ENCODE assay signal across 1 cellular context in the genomic region with DNA sequence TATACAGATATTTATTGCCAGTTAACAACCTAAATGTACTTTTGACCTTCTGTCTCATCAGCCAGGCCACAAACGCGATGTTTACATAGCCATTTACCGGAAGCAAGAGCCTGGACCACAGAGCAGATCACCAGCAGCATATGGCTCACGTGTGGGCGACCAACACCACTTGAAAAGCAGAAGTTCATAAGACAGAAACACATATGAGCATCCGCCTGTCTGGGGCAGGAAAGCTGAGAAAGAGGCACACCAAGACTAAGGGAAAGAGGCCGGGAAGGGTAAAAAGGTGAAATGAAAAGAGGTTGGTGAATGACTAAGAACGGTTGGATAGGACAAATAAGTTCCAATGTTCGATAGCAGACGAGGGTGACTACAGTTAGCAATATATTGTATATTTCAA.
A peak's percentile ranks its signal among the peaks of the same experiment; 100 is the strongest.
TF ChIP-seq lines count a peak whose summit lies in the region.

No MANE protein-coding gene starts in this region.

TF ChIP-seq in HepG2, 621 proteins besides CTCF, POLR2A, EP300 and RAD21 (continued from another document and continues in another):
- TF ChIP-seq ELF4 (CRISPR knock-in tag; IDR thresholded peaks at IDR 0.05; ENCODE audit: borderline replicate concordance) (no peak), RCOR2 (CRISPR knock-in tag; IDR thresholded peaks at IDR 0.05) (peak; percentile 50; the same call in 1 of the 2 replicates), ATF1 (CRISPR knock-in tag; IDR thresholded peaks at IDR 0.05) (no peak), ZNF20 (CRISPR knock-in tag; IDR thresholded peaks at IDR 0.05) (no peak), ZEB1 (IDR thresholded peaks at IDR 0.05; ENCODE audit: insufficient replicate concordance, low read depth) (no peak), ZNF484 (CRISPR knock-in tag; IDR thresholded peaks at IDR 0.05; ENCODE audit: borderline replicate concordance, low read depth) (no peak), SMARCE1 (IDR thresholded peaks at IDR 0.05; ENCODE audit: borderline replicate concordance) (no peak), ZNF674 (CRISPR knock-in tag; IDR thresholded peaks at IDR 0.05; ENCODE audit: low read depth) (no peak), SNAI1 (CRISPR knock-in tag; IDR thresholded peaks at IDR 0.05; ENCODE audit: borderline replicate concordance) (no peak), TOPORS (CRISPR knock-in tag; IDR thresholded peaks at IDR 0.05) (no peak), ZNF766 (CRISPR knock-in tag; IDR thresholded peaks at IDR 0.05; ENCODE audit: borderline replicate concordance) (no peak), MEIS1 (CRISPR knock-in tag; IDR thresholded peaks at IDR 0.05; ENCODE audit: borderline replicate concordance) (0 out of 2 replicates have a peak, but pooled peaks have one; percentile 6), ZNF790 (CRISPR knock-in tag; IDR thresholded peaks at IDR 0.05; ENCODE audit: borderline replicate concordance) (no peak), ZNF354B (CRISPR knock-in tag; IDR thresholded peaks at IDR 0.05) (no peak), HOXA7 (CRISPR knock-in tag; IDR thresholded peaks at IDR 0.05) (no peak), REPIN1 (CRISPR knock-in tag; IDR thresholded peaks at IDR 0.05; ENCODE audit: borderline replicate concordance, low read depth) (no peak; the same call in 1 of the 2 replicates), DNMT1 (CRISPR knock-in tag; IDR thresholded peaks at IDR 0.05) (no peak), PPARG (CRISPR knock-in tag; conservative IDR thresholded peaks at IDR 0.05) (peak; percentile 39; the same call in 1 of the 2 replicates), HES4 (CRISPR knock-in tag; IDR thresholded peaks at IDR 0.05; ENCODE audit: borderline replicate concordance) (no peak)
- TF ChIP-seq, protein P1, sequence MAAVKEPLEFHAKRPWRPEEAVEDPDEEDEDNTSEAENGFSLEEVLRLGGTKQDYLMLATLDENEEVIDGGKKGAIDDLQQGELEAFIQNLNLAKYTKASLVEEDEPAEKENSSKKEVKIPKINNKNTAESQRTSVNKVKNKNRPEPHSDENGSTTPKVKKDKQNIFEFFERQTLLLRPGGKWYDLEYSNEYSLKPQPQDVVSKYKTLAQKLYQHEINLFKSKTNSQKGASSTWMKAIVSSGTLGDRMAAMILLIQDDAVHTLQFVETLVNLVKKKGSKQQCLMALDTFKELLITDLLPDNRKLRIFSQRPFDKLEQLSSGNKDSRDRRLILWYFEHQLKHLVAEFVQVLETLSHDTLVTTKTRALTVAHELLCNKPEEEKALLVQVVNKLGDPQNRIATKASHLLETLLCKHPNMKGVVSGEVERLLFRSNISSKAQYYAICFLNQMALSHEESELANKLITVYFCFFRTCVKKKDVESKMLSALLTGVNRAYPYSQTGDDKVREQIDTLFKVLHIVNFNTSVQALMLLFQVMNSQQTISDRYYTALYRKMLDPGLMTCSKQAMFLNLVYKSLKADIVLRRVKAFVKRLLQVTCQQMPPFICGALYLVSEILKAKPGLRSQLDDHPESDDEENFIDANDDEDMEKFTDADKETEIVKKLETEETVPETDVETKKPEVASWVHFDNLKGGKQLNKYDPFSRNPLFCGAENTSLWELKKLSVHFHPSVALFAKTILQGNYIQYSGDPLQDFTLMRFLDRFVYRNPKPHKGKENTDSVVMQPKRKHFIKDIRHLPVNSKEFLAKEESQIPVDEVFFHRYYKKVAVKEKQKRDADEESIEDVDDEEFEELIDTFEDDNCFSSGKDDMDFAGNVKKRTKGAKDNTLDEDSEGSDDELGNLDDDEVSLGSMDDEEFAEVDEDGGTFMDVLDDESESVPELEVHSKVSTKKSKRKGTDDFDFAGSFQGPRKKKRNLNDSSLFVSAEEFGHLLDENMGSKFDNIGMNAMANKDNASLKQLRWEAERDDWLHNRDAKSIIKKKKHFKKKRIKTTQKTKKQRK (IDR thresholded peaks at IDR 0.05; ENCODE audit: low read length) = no peak
- TF ChIP-seq, protein P2, sequence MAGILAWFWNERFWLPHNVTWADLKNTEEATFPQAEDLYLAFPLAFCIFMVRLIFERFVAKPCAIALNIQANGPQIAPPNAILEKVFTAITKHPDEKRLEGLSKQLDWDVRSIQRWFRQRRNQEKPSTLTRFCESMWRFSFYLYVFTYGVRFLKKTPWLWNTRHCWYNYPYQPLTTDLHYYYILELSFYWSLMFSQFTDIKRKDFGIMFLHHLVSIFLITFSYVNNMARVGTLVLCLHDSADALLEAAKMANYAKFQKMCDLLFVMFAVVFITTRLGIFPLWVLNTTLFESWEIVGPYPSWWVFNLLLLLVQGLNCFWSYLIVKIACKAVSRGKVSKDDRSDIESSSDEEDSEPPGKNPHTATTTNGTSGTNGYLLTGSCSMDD (CRISPR knock-in tag; IDR thresholded peaks at IDR 0.05) = no peak
- TF ChIP-seq, protein P3, sequence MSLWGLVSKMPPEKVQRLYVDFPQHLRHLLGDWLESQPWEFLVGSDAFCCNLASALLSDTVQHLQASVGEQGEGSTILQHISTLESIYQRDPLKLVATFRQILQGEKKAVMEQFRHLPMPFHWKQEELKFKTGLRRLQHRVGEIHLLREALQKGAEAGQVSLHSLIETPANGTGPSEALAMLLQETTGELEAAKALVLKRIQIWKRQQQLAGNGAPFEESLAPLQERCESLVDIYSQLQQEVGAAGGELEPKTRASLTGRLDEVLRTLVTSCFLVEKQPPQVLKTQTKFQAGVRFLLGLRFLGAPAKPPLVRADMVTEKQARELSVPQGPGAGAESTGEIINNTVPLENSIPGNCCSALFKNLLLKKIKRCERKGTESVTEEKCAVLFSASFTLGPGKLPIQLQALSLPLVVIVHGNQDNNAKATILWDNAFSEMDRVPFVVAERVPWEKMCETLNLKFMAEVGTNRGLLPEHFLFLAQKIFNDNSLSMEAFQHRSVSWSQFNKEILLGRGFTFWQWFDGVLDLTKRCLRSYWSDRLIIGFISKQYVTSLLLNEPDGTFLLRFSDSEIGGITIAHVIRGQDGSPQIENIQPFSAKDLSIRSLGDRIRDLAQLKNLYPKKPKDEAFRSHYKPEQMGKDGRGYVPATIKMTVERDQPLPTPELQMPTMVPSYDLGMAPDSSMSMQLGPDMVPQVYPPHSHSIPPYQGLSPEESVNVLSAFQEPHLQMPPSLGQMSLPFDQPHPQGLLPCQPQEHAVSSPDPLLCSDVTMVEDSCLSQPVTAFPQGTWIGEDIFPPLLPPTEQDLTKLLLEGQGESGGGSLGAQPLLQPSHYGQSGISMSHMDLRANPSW (CRISPR knock-in tag; IDR thresholded peaks at IDR 0.05; ENCODE audit: borderline replicate concordance) = no peak
- TF ChIP-seq, protein P4, sequence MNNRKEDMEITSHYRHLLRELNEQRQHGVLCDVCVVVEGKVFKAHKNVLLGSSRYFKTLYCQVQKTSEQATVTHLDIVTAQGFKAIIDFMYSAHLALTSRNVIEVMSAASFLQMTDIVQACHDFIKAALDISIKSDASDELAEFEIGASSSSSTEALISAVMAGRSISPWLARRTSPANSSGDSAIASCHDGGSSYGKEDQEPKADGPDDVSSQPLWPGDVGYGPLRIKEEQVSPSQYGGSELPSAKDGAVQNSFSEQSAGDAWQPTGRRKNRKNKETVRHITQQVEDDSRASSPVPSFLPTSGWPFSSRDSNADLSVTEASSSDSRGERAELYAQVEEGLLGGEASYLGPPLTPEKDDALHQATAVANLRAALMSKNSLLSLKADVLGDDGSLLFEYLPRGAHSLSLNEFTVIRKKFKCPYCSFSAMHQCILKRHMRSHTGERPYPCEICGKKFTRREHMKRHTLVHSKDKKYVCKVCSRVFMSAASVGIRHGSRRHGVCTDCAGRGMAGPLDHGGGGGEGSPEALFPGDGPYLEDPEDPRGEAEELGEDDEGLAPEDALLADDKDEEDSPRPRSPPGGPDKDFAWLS (CRISPR knock-in tag; IDR thresholded peaks at IDR 0.05; ENCODE audit: borderline replicate concordance) = no peak
- TF ChIP-seq, protein P5, sequence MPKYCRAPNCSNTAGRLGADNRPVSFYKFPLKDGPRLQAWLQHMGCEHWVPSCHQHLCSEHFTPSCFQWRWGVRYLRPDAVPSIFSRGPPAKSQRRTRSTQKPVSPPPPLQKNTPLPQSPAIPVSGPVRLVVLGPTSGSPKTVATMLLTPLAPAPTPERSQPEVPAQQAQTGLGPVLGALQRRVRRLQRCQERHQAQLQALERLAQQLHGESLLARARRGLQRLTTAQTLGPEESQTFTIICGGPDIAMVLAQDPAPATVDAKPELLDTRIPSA (CRISPR knock-in tag; IDR thresholded peaks at IDR 0.05; ENCODE audit: borderline replicate concordance) = no peak
- TF ChIP-seq, protein P6, sequence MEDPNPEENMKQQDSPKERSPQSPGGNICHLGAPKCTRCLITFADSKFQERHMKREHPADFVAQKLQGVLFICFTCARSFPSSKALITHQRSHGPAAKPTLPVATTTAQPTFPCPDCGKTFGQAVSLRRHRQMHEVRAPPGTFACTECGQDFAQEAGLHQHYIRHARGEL (CRISPR knock-in tag; IDR thresholded peaks at IDR 0.05) = no peak
- TF ChIP-seq, protein P7, sequence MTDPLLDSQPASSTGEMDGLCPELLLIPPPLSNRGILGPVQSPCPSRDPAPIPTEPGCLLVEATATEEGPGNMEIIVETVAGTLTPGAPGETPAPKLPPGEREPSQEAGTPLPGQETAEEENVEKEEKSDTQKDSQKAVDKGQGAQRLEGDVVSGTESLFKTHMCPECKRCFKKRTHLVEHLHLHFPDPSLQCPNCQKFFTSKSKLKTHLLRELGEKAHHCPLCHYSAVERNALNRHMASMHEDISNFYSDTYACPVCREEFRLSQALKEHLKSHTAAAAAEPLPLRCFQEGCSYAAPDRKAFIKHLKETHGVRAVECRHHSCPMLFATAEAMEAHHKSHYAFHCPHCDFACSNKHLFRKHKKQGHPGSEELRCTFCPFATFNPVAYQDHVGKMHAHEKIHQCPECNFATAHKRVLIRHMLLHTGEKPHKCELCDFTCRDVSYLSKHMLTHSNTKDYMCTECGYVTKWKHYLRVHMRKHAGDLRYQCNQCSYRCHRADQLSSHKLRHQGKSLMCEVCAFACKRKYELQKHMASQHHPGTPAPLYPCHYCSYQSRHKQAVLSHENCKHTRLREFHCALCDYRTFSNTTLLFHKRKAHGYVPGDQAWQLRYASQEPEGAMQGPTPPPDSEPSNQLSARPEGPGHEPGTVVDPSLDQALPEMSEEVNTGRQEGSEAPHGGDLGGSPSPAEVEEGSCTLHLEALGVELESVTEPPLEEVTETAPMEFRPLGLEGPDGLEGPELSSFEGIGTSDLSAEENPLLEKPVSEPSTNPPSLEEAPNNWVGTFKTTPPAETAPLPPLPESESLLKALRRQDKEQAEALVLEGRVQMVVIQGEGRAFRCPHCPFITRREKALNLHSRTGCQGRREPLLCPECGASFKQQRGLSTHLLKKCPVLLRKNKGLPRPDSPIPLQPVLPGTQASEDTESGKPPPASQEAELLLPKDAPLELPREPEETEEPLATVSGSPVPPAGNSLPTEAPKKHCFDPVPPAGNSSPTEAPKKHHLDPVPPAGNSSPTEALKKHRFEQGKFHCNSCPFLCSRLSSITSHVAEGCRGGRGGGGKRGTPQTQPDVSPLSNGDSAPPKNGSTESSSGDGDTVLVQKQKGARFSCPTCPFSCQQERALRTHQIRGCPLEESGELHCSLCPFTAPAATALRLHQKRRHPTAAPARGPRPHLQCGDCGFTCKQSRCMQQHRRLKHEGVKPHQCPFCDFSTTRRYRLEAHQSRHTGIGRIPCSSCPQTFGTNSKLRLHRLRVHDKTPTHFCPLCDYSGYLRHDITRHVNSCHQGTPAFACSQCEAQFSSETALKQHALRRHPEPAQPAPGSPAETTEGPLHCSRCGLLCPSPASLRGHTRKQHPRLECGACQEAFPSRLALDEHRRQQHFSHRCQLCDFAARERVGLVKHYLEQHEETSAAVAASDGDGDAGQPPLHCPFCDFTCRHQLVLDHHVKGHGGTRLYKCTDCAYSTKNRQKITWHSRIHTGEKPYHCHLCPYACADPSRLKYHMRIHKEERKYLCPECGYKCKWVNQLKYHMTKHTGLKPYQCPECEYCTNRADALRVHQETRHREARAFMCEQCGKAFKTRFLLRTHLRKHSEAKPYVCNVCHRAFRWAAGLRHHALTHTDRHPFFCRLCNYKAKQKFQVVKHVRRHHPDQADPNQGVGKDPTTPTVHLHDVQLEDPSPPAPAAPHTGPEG (CRISPR knock-in tag; IDR thresholded peaks at IDR 0.05) = no peak
- TF ChIP-seq, protein P8, sequence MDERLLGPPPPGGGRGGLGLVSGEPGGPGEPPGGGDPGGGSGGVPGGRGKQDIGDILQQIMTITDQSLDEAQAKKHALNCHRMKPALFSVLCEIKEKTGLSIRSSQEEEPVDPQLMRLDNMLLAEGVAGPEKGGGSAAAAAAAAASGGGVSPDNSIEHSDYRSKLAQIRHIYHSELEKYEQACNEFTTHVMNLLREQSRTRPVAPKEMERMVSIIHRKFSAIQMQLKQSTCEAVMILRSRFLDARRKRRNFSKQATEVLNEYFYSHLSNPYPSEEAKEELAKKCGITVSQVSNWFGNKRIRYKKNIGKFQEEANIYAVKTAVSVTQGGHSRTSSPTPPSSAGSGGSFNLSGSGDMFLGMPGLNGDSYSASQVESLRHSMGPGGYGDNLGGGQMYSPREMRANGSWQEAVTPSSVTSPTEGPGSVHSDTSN (CRISPR knock-in tag; IDR thresholded peaks at IDR 0.05) = no peak
- TF ChIP-seq, protein P9, sequence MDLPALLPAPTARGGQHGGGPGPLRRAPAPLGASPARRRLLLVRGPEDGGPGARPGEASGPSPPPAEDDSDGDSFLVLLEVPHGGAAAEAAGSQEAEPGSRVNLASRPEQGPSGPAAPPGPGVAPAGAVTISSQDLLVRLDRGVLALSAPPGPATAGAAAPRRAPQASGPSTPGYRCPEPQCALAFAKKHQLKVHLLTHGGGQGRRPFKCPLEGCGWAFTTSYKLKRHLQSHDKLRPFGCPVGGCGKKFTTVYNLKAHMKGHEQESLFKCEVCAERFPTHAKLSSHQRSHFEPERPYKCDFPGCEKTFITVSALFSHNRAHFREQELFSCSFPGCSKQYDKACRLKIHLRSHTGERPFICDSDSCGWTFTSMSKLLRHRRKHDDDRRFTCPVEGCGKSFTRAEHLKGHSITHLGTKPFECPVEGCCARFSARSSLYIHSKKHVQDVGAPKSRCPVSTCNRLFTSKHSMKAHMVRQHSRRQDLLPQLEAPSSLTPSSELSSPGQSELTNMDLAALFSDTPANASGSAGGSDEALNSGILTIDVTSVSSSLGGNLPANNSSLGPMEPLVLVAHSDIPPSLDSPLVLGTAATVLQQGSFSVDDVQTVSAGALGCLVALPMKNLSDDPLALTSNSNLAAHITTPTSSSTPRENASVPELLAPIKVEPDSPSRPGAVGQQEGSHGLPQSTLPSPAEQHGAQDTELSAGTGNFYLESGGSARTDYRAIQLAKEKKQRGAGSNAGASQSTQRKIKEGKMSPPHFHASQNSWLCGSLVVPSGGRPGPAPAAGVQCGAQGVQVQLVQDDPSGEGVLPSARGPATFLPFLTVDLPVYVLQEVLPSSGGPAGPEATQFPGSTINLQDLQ (CRISPR knock-in tag; IDR thresholded peaks at IDR 0.05) = no peak
- TF ChIP-seq, protein P10, sequence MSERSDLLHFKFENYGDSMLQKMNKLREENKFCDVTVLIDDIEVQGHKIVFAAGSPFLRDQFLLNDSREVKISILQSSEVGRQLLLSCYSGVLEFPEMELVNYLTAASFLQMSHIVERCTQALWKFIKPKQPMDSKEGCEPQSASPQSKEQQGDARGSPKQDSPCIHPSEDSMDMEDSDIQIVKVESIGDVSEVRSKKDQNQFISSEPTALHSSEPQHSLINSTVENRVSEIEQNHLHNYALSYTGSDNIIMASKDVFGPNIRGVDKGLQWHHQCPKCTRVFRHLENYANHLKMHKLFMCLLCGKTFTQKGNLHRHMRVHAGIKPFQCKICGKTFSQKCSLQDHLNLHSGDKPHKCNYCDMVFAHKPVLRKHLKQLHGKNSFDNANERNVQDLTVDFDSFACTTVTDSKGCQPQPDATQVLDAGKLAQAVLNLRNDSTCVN (CRISPR knock-in tag; IDR thresholded peaks at IDR 0.05; ENCODE audit: borderline replicate concordance) = peak; percentile 51; the same call in 1 of the 2 replicates
